8 cellular contexts compared by ENCODE assay signal in the genomic region with DNA sequence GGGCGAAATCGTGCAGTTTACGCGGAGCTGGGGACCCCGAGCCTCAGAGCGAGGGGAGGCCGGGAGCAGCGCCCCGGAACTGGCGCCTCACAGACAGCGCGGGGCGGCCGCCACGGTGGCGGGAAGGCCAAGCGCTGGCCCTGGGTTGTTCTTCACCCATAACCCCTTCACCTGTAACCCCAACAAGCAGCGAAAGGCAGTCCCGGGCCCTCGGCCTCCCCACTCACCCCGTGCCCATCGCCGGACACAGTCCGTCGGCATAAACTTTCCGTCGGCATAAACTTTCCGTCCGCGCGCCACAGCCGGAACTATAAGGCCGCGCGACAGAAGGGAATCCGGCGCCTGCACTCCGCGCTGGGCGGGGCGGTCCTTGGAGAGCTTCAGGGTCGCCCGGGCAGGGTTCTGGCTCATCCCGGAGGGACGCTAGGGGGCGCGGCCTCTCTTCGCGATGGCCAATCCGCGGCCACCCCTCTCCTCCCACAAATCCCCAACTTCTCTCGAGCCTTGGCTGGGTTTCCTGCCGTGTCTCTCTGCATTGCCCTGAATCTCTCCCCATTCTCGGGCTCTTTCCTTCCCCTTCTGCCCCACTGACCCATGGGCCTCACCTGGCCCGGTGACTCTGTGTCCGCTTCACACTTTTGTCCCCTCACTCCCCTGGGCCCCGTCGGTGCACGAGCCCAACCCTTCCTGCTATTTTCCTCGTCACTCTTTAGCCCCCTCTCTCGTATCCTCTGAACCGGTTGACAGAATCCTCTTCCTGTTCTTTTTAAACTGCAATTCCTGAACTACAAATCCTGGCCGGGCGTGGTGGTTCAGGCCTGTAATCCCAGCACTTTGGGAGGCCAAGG. TPM values are rescaled to one million over a fixed set of nuclear protein-coding genes. Genes with fewer than 3 reads are reported as not detected.
DNase-seq lines count a peak whose midpoint lies in the region; TF ChIP-seq lines count a peak whose summit lies in the region.

Gene INTS14 (minus strand): TSS at position 261 of the 848 bp plus-strand sequence. CDS start 3,751 bp downstream, outside the sequence.

- peak; percentile 97 for DNase-seq in COR-L47 (lab: John Stamatoyannopoulos, UW)
- DNase-seq in GM20000 (ENCODE audit: low spot score) = peak; percentile 95
- peak; percentile 99 for DNase-seq in HT-29 (ENCODE audit: low spot score)
- DNase-seq in NK-92 treated with Interleukin-12 subunit alpha and Interleukin-12 subunit beta, amount 100 ng/mL, for 24 hours (lab: John Stamatoyannopoulos, UW) = peak; percentile 94
- DNase-seq in activated CD8-positive, alpha-beta memory T cell treated with anti-CD3 and anti-CD28 coated beads for 24 hours = peak; percentile 98
- DNase-seq in effector CD8-positive, alpha-beta T cell (lab: John Stamatoyannopoulos, UW) = peak; percentile 87
- peak; percentile 98 to 99 for DNase-seq in lung microvascular endothelial cell (ENCODE audit: low read depth in 2 of 2)
- DNase-seq in stimulated activated CD4-positive, alpha-beta T cell treated with anti-CD3 and anti-CD28 coated beads, TNF-alpha, amount 100 ng/mL, for 48 hours (ENCODE audit: low read depth in 3 of 3) = peak; percentile 92 to 96 (median 95)

- TF ChIP-seq CTCF in GM20000 (IDR thresholded peaks at IDR 0.05; ENCODE audit: extremely low read depth, missing control alignments) = peak; percentile 81

RNA-seq across cellular contexts. Expression of gene INTS14, which starts in this region (rescaled TPM):
- 51.8 and 55.1 TPM in 2 replicates for total RNA-seq in HT-29 (2014; rRNA removed; shearing (Covaris generic))
- 24.6 and 29.2 TPM in 2 replicates for total RNA-seq in lung microvascular endothelial cell

Comparison
In these comparisons a context has a peak if more than half of its experiments do, and no peak if none do; other contexts are left out.
1. Peak in every context shown above with its lines: DNase-seq.